Comparison of ENCODE assay signal across 10 cellular contexts in genomic region chr11:119369035-119369925, GRCh38. TPM values are rescaled to one million over a fixed set of nuclear protein-coding genes. Genes with fewer than 3 reads are reported as not detected.
A peak's percentile ranks its signal among the peaks of the same experiment; 100 is the strongest.
DNase-seq lines count a peak whose midpoint lies in the region; TF ChIP-seq lines count a peak whose summit lies in the region.
"Had no signal": no experiment of that assay in that cellular context is flagged by ENCODE, and none has a peak within 500 bp of the region (broad histone marks: within the 10 kb centered on the region; RNA-seq: fewer than 3 reads in every experiment).

No MANE protein-coding gene starts in this region.

- TF ChIP-seq CTCF in 22Rv1 (IDR thresholded peaks at IDR 0.05) = no peak
- TF ChIP-seq CTCF in H9 (conservative IDR thresholded peaks at IDR 0.05) = no peak

- peaks cover 52% of the 10 kb centered on the region for H3K27me3 Mint-ChIP-seq in activated T-cell treated with anti-CD3 and anti-CD28 coated beads, Interleukin-2, amount 50 U/mL, for 24 hours
- H3K27me3 Mint-ChIP-seq in H9 (ENCODE audit: low read depth) = peaks cover 50% of the 10 kb centered on the region

- H2BK12ac ChIP-seq in H9 (ENCODE audit: insufficient read length, low read depth, low read length) = no peak overlapping the region

- H3K4me1 ChIP-seq in muscle layer of duodenum (ENCODE audit: control insufficient read depth in 1 of 2, insufficient read depth in 2 of 2, low read length in 2 of 2) = peaks cover 36 to 69% of the 10 kb centered on the region in 2 donors
- H3K4me1 ChIP-seq in H9 (ENCODE audit: insufficient read depth, low read length) = 0 out of 2 replicates have a peak, but pooled peaks cover 2% of the 10 kb centered on the region

- H4K5ac ChIP-seq in H9 (ENCODE audit: insufficient read length, low read depth, low read length) = no peak overlapping the region

- H3K4me3 ChIP-seq in muscle layer of duodenum (ENCODE audit: low read depth in 1 of 2, low read length in 2 of 2) = no peak overlapping the region

- no peak overlapping the region for H2BK120ac ChIP-seq in H9 (ENCODE audit: low read depth, low read length, poor library complexity, severe bottlenecking)

- H3K18ac ChIP-seq in H9 (ENCODE audit: insufficient read length, low read depth, low read length) = no peak overlapping the region

- H2BK5ac ChIP-seq in H9 (ENCODE audit: insufficient read length, low read length) = no peak overlapping the region

- H4K91ac ChIP-seq in H9 (ENCODE audit: insufficient read length, low read depth, low read length) = no peak overlapping the region

- no peak overlapping the region for H4K8ac ChIP-seq in H9 (replicated peaks; ENCODE audit: insufficient read length, low read depth, low read length)

- H2AK5ac ChIP-seq in H9 (ENCODE audit: insufficient read length, low read length) = no peak overlapping the region

- H3K56ac ChIP-seq in H9 (ENCODE audit: insufficient read length, low read depth, low read length) = no peak overlapping the region

- H3K4me3 Mint-ChIP-seq in activated T-cell treated with anti-CD3 and anti-CD28 coated beads, Interleukin-2, amount 50 U/mL, for 24 hours = no peak overlapping the region
- H3K4me3 Mint-ChIP-seq in H9 = no peak overlapping the region

- no peaks in the 10 kb centered on the region for H3K36me3 ChIP-seq in muscle layer of duodenum (ENCODE audit: control insufficient read depth in 1 of 2, insufficient read depth in 2 of 2, low read length in 2 of 2)

- DNase-seq in NCI-H526 treated with DMSO at 0.1 percent for 48 hours (lab: John Stamatoyannopoulos, UW) = peak; percentile 45
- peak; percentile 30 for DNase-seq in fibroblast of gingiva (ENCODE audit: low read depth)
- DNase-seq in activated T-cell treated with anti-CD3 and anti-CD28 coated beads, Interleukin-2, amount 50 U/mL, for 24 hours = no peak
- DNase-seq in germinal center (ENCODE audit: low spot score) = no peak
- no peak for DNase-seq in H9
- DNase-seq in DMS114 treated with DMSO at 0.1 percent for 48 hours (lab: John Stamatoyannopoulos, UW; ENCODE audit: unreplicated experiment) = no peak
- DNase-seq: nephron progenitor cell, T-helper 9 cell had no signal

- H3K79me2 ChIP-seq in H9 (ENCODE audit: insufficient read depth, low read length) = no peaks in the 10 kb centered on the region

- no peak overlapping the region for H3K23ac ChIP-seq in H9 (ENCODE audit: insufficient read length, low read depth, low read length)

- H3K27ac ChIP-seq in 22Rv1 (peak overlapping the region; percentile 79), muscle layer of duodenum (ENCODE audit: low read length) (peak overlapping the region; percentile 68), H9 (ENCODE audit: insufficient read length, low read depth, low read length) (no peak overlapping the region)

- H3K9me3 ChIP-seq in muscle layer of duodenum (ENCODE audit: control insufficient read depth in 1 of 2, low read length in 2 of 2) (no peaks in the 10 kb centered on the region), H9 (ENCODE audit: control insufficient read depth, low read depth, low read length) (no peaks in the 10 kb centered on the region)

- no peaks in the 10 kb centered on the region for H3K9me3 Mint-ChIP-seq in activated T-cell treated with anti-CD3 and anti-CD28 coated beads, Interleukin-2, amount 50 U/mL, for 24 hours
- H3K9me3 Mint-ChIP-seq in H9 = peaks cover 2 to 5% of the 10 kb centered on the region in 2 experiments; a peak in 2 of 5 replicates

- H3K14ac ChIP-seq in H9 (ENCODE audit: insufficient read depth, low read length) = no peak overlapping the region

- H4K20me1 ChIP-seq in H9 (ENCODE audit: control insufficient read depth, insufficient read depth, insufficient read length) = peaks cover 4% of the 10 kb centered on the region

- WGBS in H9 (ENCODE audit: extremely low coverage, insufficient read length, low lambda C conversion rate) = no CpG with 5 or more reads among the region's 13 CpGs

- no peak overlapping the region for H3K27ac Mint-ChIP-seq in activated T-cell treated with anti-CD3 and anti-CD28 coated beads, Interleukin-2, amount 50 U/mL, for 24 hours
- H3K27ac Mint-ChIP-seq in H9 = no peak overlapping the region
- H3K27ac Mint-ChIP-seq: nephron progenitor cell had no signal

- no peak overlapping the region for H2BK20ac ChIP-seq in H9 (ENCODE audit: low read depth, low read length, poor library complexity, severe bottlenecking)

- H3T11ph ChIP-seq in H9 (ENCODE audit: low read length) = no peak overlapping the region

- H3K27me3 ChIP-seq in muscle layer of duodenum (ENCODE audit: low read depth, low read length) = peaks cover 10% of the 10 kb centered on the region
- peaks cover 12% of the 10 kb centered on the region; the same call in 1 of the 2 replicates for H3K27me3 ChIP-seq in H9 (ENCODE audit: insufficient read depth, low read length)

- H3K4me1 Mint-ChIP-seq in activated T-cell treated with anti-CD3 and anti-CD28 coated beads, Interleukin-2, amount 50 U/mL, for 24 hours (ENCODE audit: low read depth) = peaks cover 16% of the 10 kb centered on the region
- peaks cover 52 to 61% of the 10 kb centered on the region in 2 experiments for H3K4me1 Mint-ChIP-seq in H9

- H3K79me1 ChIP-seq in H9 (ENCODE audit: insufficient read depth, low read depth, low read length, poor library complexity, severe bottlenecking) = no peaks in the 10 kb centered on the region

- no peaks in the 10 kb centered on the region for H3K36me3 Mint-ChIP-seq in activated T-cell treated with anti-CD3 and anti-CD28 coated beads, Interleukin-2, amount 50 U/mL, for 24 hours (ENCODE audit: low read depth)
- peaks cover 0 to 6% (median 2%) of the 10 kb centered on the region in 3 experiments; a peak in 5 of 7 replicates for H3K36me3 Mint-ChIP-seq in H9 (ENCODE audit: insufficient read depth in 1 of 3, low read depth in 3 of 3)

- no peak overlapping the region for H2BK15ac ChIP-seq in H9 (ENCODE audit: low read depth, low read length)

- no peak overlapping the region for H3K4me2 ChIP-seq in H9 (ENCODE audit: insufficient read depth, insufficient read length, low read length)

- no peak overlapping the region for H2AFZ ChIP-seq in H9 (ENCODE audit: low read length)

- H3K4ac ChIP-seq in H9 (ENCODE audit: low read depth, low read length) = no peak overlapping the region

- H3K23me2 ChIP-seq in H9 (ENCODE audit: insufficient read length, low read depth, low read length, poor library complexity, severe bottlenecking) = no peaks in the 10 kb centered on the region

- no peak overlapping the region for H3K9ac ChIP-seq in H9 (ENCODE audit: extremely low read depth, insufficient read length, low read length)

RNA-seq across cellular contexts. Expression of gene USP2, which starts 12.2 kb away (rescaled TPM):
- total RNA-seq in H9 (2021) = 5.7 and 7.6 TPM in 2 replicates

RNA-seq across cellular contexts. Expression of gene MFRP, which starts 22.8 kb away (rescaled TPM):
- total RNA-seq in H9 (2021) = not detected in 2 replicates

RNA-seq across cellular contexts. Expression of gene C1QTNF5, which starts 28.6 kb away (rescaled TPM):
- total RNA-seq in H9 (2021) = 0.33 and 0.59 TPM in 2 replicates

RNA-seq across cellular contexts. Expression of gene RNF26, which starts 35.0 kb away (rescaled TPM):
- 56.2 and 57.6 TPM in 2 replicates for total RNA-seq in H9 (2021)

RNA-seq across cellular contexts. Expression of gene MCAM, which starts 52.4 kb away (rescaled TPM):
- 21.5 and 23.3 TPM in 2 replicates for total RNA-seq in H9 (2021)

Comparison
In these comparisons a context has a peak if more than half of its experiments do, and no peak if none do; other contexts are left out.
1. DNase-seq: peak in NCI-H526 treated with DMSO at 0.1 percent for 48 hours (single experiment) and fibroblast of gingiva (single experiment); none in activated T-cell treated with anti-CD3 and anti-CD28 coated beads, Interleukin-2, amount 50 U/mL, for 24 hours (single experiment), germinal center (single experiment), H9 (single experiment) and DMS114 treated with DMSO at 0.1 percent for 48 hours (single experiment).